In genomic region chr11:96332236-96332761, GRCh38 we compare ENCODE assay signal across 11 cellular contexts. TPM values are rescaled to one million over a fixed set of nuclear protein-coding genes. Genes with fewer than 3 reads are reported as not detected.
DNase-seq lines count a peak whose midpoint lies in the region; ATAC-seq, FAIRE-seq and TF ChIP-seq lines count a peak whose summit lies in the region.
"Had no signal": no experiment of that assay in that cellular context is flagged by ENCODE, and none has a peak within 500 bp of the region (broad histone marks: within the 10 kb centered on the region; RNA-seq: fewer than 3 reads in every experiment).

No MANE protein-coding gene starts in this region.

- FAIRE-seq in GM19239 (lab: Jason Lieb, UNC) = no peak
- FAIRE-seq: HTR-8/SVneo had no signal

- no peak for TF ChIP-seq POLR2A in gastrocnemius medialis (IDR thresholded peaks at IDR 0.05)

- peaks cover 9% of the 10 kb centered on the region for H3K4me1 ChIP-seq in right cardiac atrium (ENCODE audit: control insufficient read depth, insufficient read depth, low read length)
- H3K4me1 ChIP-seq in gastrocnemius medialis = peaks cover 0 to 18% of the 10 kb centered on the region in 2 donors

- no peaks in the 10 kb centered on the region for H3K36me3 ChIP-seq in gastrocnemius medialis

- H3K36me3 Mint-ChIP-seq in HFFc6 (ENCODE audit: low read depth) = peaks cover 40% of the 10 kb centered on the region
- H3K36me3 Mint-ChIP-seq in activated T-helper 1 cell treated with anti-CD3 and anti-CD28 coated beads, Interleukin-12 subunit alpha, Interleukin-12 subunit beta, Interleukin-2, Interleukin-4 antibody, amounts not matched to agents 30 ng/mL and 10 ng/mL and 1 ng/mL, durations not matched to agents 14 hours and 24 hours and 36 hours (ENCODE audit: low read depth) = peaks cover 32% of the 10 kb centered on the region

- no peaks in the 10 kb centered on the region for H3K9me3 ChIP-seq in right cardiac atrium (ENCODE audit: control insufficient read depth, low read length)
- H3K9me3 ChIP-seq in gastrocnemius medialis = no peaks in the 10 kb centered on the region

- in situ Hi-C loops in gastrocnemius medialis (cut with MboI; ENCODE audit: low sequenced_read_pairs in 4 of 4) = loop anchor here in 1 of 4 donors (25.0 kb wide), 1 partner anchor 270 kb away; no protein-coding TSS in a partner anchor

- H3K27me3 ChIP-seq in right cardiac atrium (ENCODE audit: control insufficient read depth, insufficient read depth) = no peaks in the 10 kb centered on the region
- no peaks in the 10 kb centered on the region for H3K27me3 ChIP-seq in gastrocnemius medialis

- peaks cover 86% of the 10 kb centered on the region for H3K4me1 Mint-ChIP-seq in HFFc6 (ENCODE audit: low read depth)
- peaks cover 73% of the 10 kb centered on the region for H3K4me1 Mint-ChIP-seq in activated T-helper 1 cell treated with anti-CD3 and anti-CD28 coated beads, Interleukin-12 subunit alpha, Interleukin-12 subunit beta, Interleukin-2, Interleukin-4 antibody, amounts not matched to agents 30 ng/mL and 10 ng/mL and 1 ng/mL, durations not matched to agents 14 hours and 24 hours and 36 hours (ENCODE audit: low read depth)

- H3K27ac ChIP-seq in right cardiac atrium (ENCODE audit: low read length) = peak overlapping the region; percentile 17
- H3K27ac ChIP-seq in gastrocnemius medialis = peak overlapping the region in 3 of 4 donors; percentile 1 to 27 (median 23)

- DNase-seq in HFFc6 (no peak), right cardiac atrium (no peak), gastrocnemius medialis (no peak), NCI-H1092 treated with DMSO at 0.1 percent for 48 hours (lab: John Stamatoyannopoulos, UW) (no peak), NCI-H748 (lab: John Stamatoyannopoulos, UW; ENCODE audit: unreplicated experiment) (no peak), GM19239 (ENCODE audit: insufficient read length, low spot score) (no peak)
- no peak for DNase-seq in activated T-helper 1 cell treated with anti-CD3 and anti-CD28 coated beads, Interleukin-12 subunit alpha, Interleukin-12 subunit beta, Interleukin-2, Interleukin-4 antibody, amounts not matched to agents 30 ng/mL and 10 ng/mL and 1 ng/mL, durations not matched to agents 14 hours and 24 hours and 36 hours (ENCODE audit: low spot score)
- DNase-seq: activated naive CD4-positive, alpha-beta T cell; NCI-H524 had no signal

- no peaks in the 10 kb centered on the region for H3K27me3 Mint-ChIP-seq in HFFc6 (ENCODE audit: insufficient read depth)
- no peaks in the 10 kb centered on the region for H3K27me3 Mint-ChIP-seq in activated T-helper 1 cell treated with anti-CD3 and anti-CD28 coated beads, Interleukin-12 subunit alpha, Interleukin-12 subunit beta, Interleukin-2, Interleukin-4 antibody, amounts not matched to agents 30 ng/mL and 10 ng/mL and 1 ng/mL, durations not matched to agents 14 hours and 24 hours and 36 hours (ENCODE audit: insufficient read depth)

- intact Hi-C loops in activated T-helper 1 cell treated with anti-CD3 and anti-CD28 coated beads, Interleukin-12 subunit alpha, Interleukin-12 subunit beta, Interleukin-2, Interleukin-4 antibody, amounts not matched to agents 30 ng/mL and 10 ng/mL and 1 ng/mL, durations not matched to agents 14 hours and 24 hours and 36 hours (cut with micrococcal nuclease) = no loop called here
- intact Hi-C loops in right cardiac atrium (cut with DNase I) (no loop called here), gastrocnemius medialis (cut with DNase I; ENCODE audit: low total_unique reads) (no loop called here)

- WGBS in right cardiac atrium = 51% methylated on average over 8 of the region's 8 CpGs

- ATAC-seq in right cardiac atrium = peak; percentile 13 to 30
- ATAC-seq in gastrocnemius medialis = peak in 1 of 2 donors; percentile 36

- peak overlapping the region; percentile 54; the same call in 1 of the 2 replicates for H3K4me3 Mint-ChIP-seq in HFFc6
- peak overlapping the region; percentile 5 for H3K4me3 Mint-ChIP-seq in activated T-helper 1 cell treated with anti-CD3 and anti-CD28 coated beads, Interleukin-12 subunit alpha, Interleukin-12 subunit beta, Interleukin-2, Interleukin-4 antibody, amounts not matched to agents 30 ng/mL and 10 ng/mL and 1 ng/mL, durations not matched to agents 14 hours and 24 hours and 36 hours

- H3K9me3 Mint-ChIP-seq in HFFc6 = no peaks in the 10 kb centered on the region
- H3K9me3 Mint-ChIP-seq in activated T-helper 1 cell treated with anti-CD3 and anti-CD28 coated beads, Interleukin-12 subunit alpha, Interleukin-12 subunit beta, Interleukin-2, Interleukin-4 antibody, amounts not matched to agents 30 ng/mL and 10 ng/mL and 1 ng/mL, durations not matched to agents 14 hours and 24 hours and 36 hours = no peaks in the 10 kb centered on the region

- TF ChIP-seq CTCF in HFFc6 (IDR thresholded peaks at IDR 0.05) (no peak), gastrocnemius medialis (IDR thresholded peaks at IDR 0.05 in 4 of 5, conservative IDR thresholded peaks at IDR 0.05 in 1 of 5) (no peak)

- peak overlapping the region; percentile 76 for H3K27ac Mint-ChIP-seq in HFFc6
- peak overlapping the region; percentile 31 for H3K27ac Mint-ChIP-seq in activated T-helper 1 cell treated with anti-CD3 and anti-CD28 coated beads, Interleukin-12 subunit alpha, Interleukin-12 subunit beta, Interleukin-2, Interleukin-4 antibody, amounts not matched to agents 30 ng/mL and 10 ng/mL and 1 ng/mL, durations not matched to agents 14 hours and 24 hours and 36 hours

- H3K4me3 ChIP-seq in right cardiac atrium (ENCODE audit: low read length) = no peak overlapping the region
- no peak overlapping the region for H3K4me3 ChIP-seq in gastrocnemius medialis

RNA-seq across cellular contexts. Expression of gene MAML2, which starts 10.7 kb away (rescaled TPM):
- total RNA-seq in HFFc6 (2021; fragmentation: NEBNext Ultra II Directional; extraction: Animal tissue kit (Norgen Biotek cat#: 25700)) = 10 to 100 TPM; 24.9 to 30.8 (median 28.3) TPM
- total RNA-seq in activated T-helper 1 cell treated with anti-CD3 and anti-CD28 coated beads, Interleukin-12 subunit alpha, Interleukin-12 subunit beta, Interleukin-2, Interleukin-4 antibody, amounts not matched to agents 30 ng/mL and 10 ng/mL and 1 ng/mL, durations not matched to agents 14 hours and 24 hours and 36 hours = 10.0 and 10.1 TPM in 2 replicates
- 1 to 10 TPM; 7.0 to 9.9 (median 7.9) TPM for total RNA-seq in right cardiac atrium
- 2.7 TPM for polyA plus RNA-seq in right cardiac atrium
- total RNA-seq in gastrocnemius medialis = 1 to 10 TPM; 4.1 to 6.3 (median 4.8) TPM
- total RNA-seq: G401 had no signal

RNA-seq across cellular contexts. Expression of gene CCDC82, which starts 57.4 kb away (rescaled TPM):
- total RNA-seq in HFFc6 (2021; fragmentation: NEBNext Ultra II Directional; extraction: Animal tissue kit (Norgen Biotek cat#: 25700)) = 10 to 100 TPM; 14.0 to 18.2 (median 17.2) TPM
- total RNA-seq in activated T-helper 1 cell treated with anti-CD3 and anti-CD28 coated beads, Interleukin-12 subunit alpha, Interleukin-12 subunit beta, Interleukin-2, Interleukin-4 antibody, amounts not matched to agents 30 ng/mL and 10 ng/mL and 1 ng/mL, durations not matched to agents 14 hours and 24 hours and 36 hours = 28.5 and 29.9 TPM in 2 replicates
- total RNA-seq in right cardiac atrium = 10 to 100 TPM; 17.2 to 23.1 (median 18.5) TPM
- 23.1 TPM for polyA plus RNA-seq in right cardiac atrium
- total RNA-seq in gastrocnemius medialis = 1 to 10 TPM; 4.6 to 9.1 (median 6.6) TPM

RNA-seq across cellular contexts. Expression of gene JRKL, which starts 57.5 kb away (rescaled TPM):
- 10 to 100 TPM; 11.1 to 15.1 (median 13.5) TPM for total RNA-seq in HFFc6 (2021; fragmentation: NEBNext Ultra II Directional; extraction: Animal tissue kit (Norgen Biotek cat#: 25700))
- 9.6 and 10.2 TPM in 2 replicates for total RNA-seq in activated T-helper 1 cell treated with anti-CD3 and anti-CD28 coated beads, Interleukin-12 subunit alpha, Interleukin-12 subunit beta, Interleukin-2, Interleukin-4 antibody, amounts not matched to agents 30 ng/mL and 10 ng/mL and 1 ng/mL, durations not matched to agents 14 hours and 24 hours and 36 hours
- 1 to 10 TPM; 6.8 to 8.5 (median 7.6) TPM for total RNA-seq in right cardiac atrium
- 4.4 TPM for polyA plus RNA-seq in right cardiac atrium
- total RNA-seq in gastrocnemius medialis = 1 to 10 TPM; 2.9 to 5.8 (median 3.6) TPM
